21 cellular contexts compared by ENCODE assay signal in genomic region chr10:3746634-3747033, GRCh38. TPM values are rescaled to one million over a fixed set of nuclear protein-coding genes. Genes with fewer than 3 reads are reported as not detected.
DNase-seq lines count a peak whose midpoint lies in the region; ATAC-seq and TF ChIP-seq lines count a peak whose summit lies in the region.
"Had no signal": no experiment of that assay in that cellular context is flagged by ENCODE, and none has a peak within 500 bp of the region (broad histone marks: within the 10 kb centered on the region; RNA-seq: fewer than 3 reads in every experiment).

No MANE protein-coding gene starts in this region.

- no peaks in the 10 kb centered on the region for H4K20me1 ChIP-seq in neural progenitor cell (ENCODE audit: low read depth)

- 95 to 96% methylated on average over 7 of the region's 7 CpGs for WGBS in heart right ventricle, 2 donors
- WGBS in right cardiac atrium = 95% methylated on average over 7 of the region's 7 CpGs
- WGBS in thyroid gland, 2 donors = 94 to 97% methylated on average over 7 of the region's 7 CpGs
- 89 to 93% methylated on average over 7 of the region's 7 CpGs for WGBS in aorta, 2 donors

- H3K4me1 ChIP-seq in heart right ventricle = peaks cover 0 to 49% (median 41%) of the 10 kb centered on the region in 9 donors
- peaks cover 12% of the 10 kb centered on the region for H3K4me1 ChIP-seq in right cardiac atrium (ENCODE audit: control insufficient read depth, insufficient read depth, low read length)
- peaks cover 7% of the 10 kb centered on the region for H3K4me1 ChIP-seq in neural progenitor cell
- H3K4me1 ChIP-seq in thyroid gland = peaks cover 8 to 10% of the 10 kb centered on the region in 2 donors
- H3K4me1 ChIP-seq in aorta (ENCODE audit: control insufficient read depth in 1 of 2, insufficient read depth in 2 of 2, low read length in 2 of 2) = no peaks in the 10 kb centered on the region

- no peak for TF ChIP-seq POLR2A in thyroid gland (IDR thresholded peaks at IDR 0.05)

- H3K36me3 Mint-ChIP-seq in neural progenitor cell = no peaks in the 10 kb centered on the region
- H3K36me3 Mint-ChIP-seq: CD8-positive, alpha-beta memory T cell had no signal

- no peak overlapping the region for H3K4me3 Mint-ChIP-seq in neural progenitor cell
- H3K4me3 Mint-ChIP-seq: CD8-positive, alpha-beta memory T cell; HFFc6 had no signal

- H3F3A ChIP-seq in neural progenitor cell (ENCODE audit: low read depth) = no peaks in the 10 kb centered on the region

- H3K27ac ChIP-seq in heart right ventricle (peak overlapping the region in 9 of 10 donors; percentile 54 to 85 (median 74)), right cardiac atrium (ENCODE audit: low read length) (no peak overlapping the region), neural progenitor cell (no peak overlapping the region), thyroid gland (peak overlapping the region in 2 of 3 donors; percentile 64 to 67), aorta (ENCODE audit: low read depth in 1 of 2, low read length in 2 of 2) (no peak overlapping the region)
- H3K27ac ChIP-seq: PC-9, RWPE1 had no signal

- TF ChIP-seq CTCF in heart right ventricle (IDR thresholded peaks at IDR 0.05) = no peak
- no peak for TF ChIP-seq CTCF in neural progenitor cell (IDR thresholded peaks at IDR 0.05)
- TF ChIP-seq CTCF in thyroid gland (IDR thresholded peaks at IDR 0.05) = no peak

- ATAC-seq in heart right ventricle = no peak
- no peak for ATAC-seq in right cardiac atrium
- ATAC-seq in aorta (ENCODE audit: low FRiP score) = no peak

- H3K79me2 ChIP-seq in neural progenitor cell (ENCODE audit: low read depth) = no peaks in the 10 kb centered on the region

- H3K27ac Mint-ChIP-seq in neural progenitor cell = peak overlapping the region; percentile 94
- H3K27ac Mint-ChIP-seq: HFFc6 had no signal

- intact Hi-C loops in heart right ventricle (cut with DNase I) = loop anchor here in 1 of 10 donors (5.0 kb wide), 1 partner anchor 279 kb away; no protein-coding TSS in a partner anchor
- intact Hi-C loops in right cardiac atrium (cut with DNase I) = loop anchor here in 1 of 4 donors (5.0 kb wide), 1 partner anchor 36 kb away; no protein-coding TSS in a partner anchor
- intact Hi-C loops in thyroid gland (cut with DNase I) = no loop called here
- intact Hi-C loops in aorta (cut with DNase I) = loop anchor here in 1 of 2 donors (10.0 kb wide), 1 partner anchor 122 kb away; no protein-coding TSS in a partner anchor

- no peak overlapping the region for H3K4me2 ChIP-seq in neural progenitor cell
- H3K4me2 ChIP-seq: PC-9 had no signal

- no peaks in the 10 kb centered on the region for H3K9me3 Mint-ChIP-seq in neural progenitor cell
- H3K9me3 Mint-ChIP-seq: CD8-positive, alpha-beta memory T cell; HFFc6 had no signal

- H2AFZ ChIP-seq in neural progenitor cell (replicated peaks) = no peak overlapping the region
- H2AFZ ChIP-seq: PC-9 had no signal

- H3K36me3 ChIP-seq in heart right ventricle = no peaks in the 10 kb centered on the region
- H3K36me3 ChIP-seq in neural progenitor cell = no peaks in the 10 kb centered on the region
- H3K36me3 ChIP-seq in thyroid gland = no peaks in the 10 kb centered on the region
- no peaks in the 10 kb centered on the region for H3K36me3 ChIP-seq in aorta (ENCODE audit: control insufficient read depth in 1 of 2, insufficient read depth in 2 of 2, low read length in 1 of 2)

- no peak for DNase-seq in heart right ventricle
- no peak for DNase-seq in right cardiac atrium
- DNase-seq in ecto neural progenitor cell (ENCODE audit: low spot score) = peak; percentile 15
- DNase-seq in neural progenitor cell (ENCODE audit: low spot score) = no peak
- no peak for DNase-seq in thyroid gland
- no peak for DNase-seq in NCI-H774 (lab: John Stamatoyannopoulos, UW)
- DNase-seq in D341Med (ENCODE audit: low spot score) = no peak
- DNase-seq in aorta = no peak
- DNase-seq: C1 segment of cervical spinal cord; CD8-positive, alpha-beta memory T cell; DMS79 treated with DMSO at 0.1 percent for 48 hours; HFFc6; KG1; NCI-H1417; NCI-H187; NCI-H2107; NCI-H2227 treated with DMSO at 0.1 percent for 48 hours; NCI-H524; PC-9; SIG-M5 had no signal

- H3K4me3 ChIP-seq in heart right ventricle (no peak overlapping the region), right cardiac atrium (ENCODE audit: low read length) (no peak overlapping the region), neural progenitor cell (no peak overlapping the region), thyroid gland (replicated peaks in 1 of 3) (no peak overlapping the region), aorta (ENCODE audit: low read length in 2 of 2) (no peak overlapping the region)
- H3K4me3 ChIP-seq: PC-9 had no signal

- H3K27me3 Mint-ChIP-seq in neural progenitor cell (ENCODE audit: insufficient read depth, low read depth) = peaks cover 4% of the 10 kb centered on the region

- peaks cover 45% of the 10 kb centered on the region for H3K4me1 Mint-ChIP-seq in neural progenitor cell

- no peak overlapping the region for H3K9ac ChIP-seq in neural progenitor cell

- H3K9me3 ChIP-seq in heart right ventricle (no peaks in the 10 kb centered on the region), right cardiac atrium (ENCODE audit: control insufficient read depth, low read length) (no peaks in the 10 kb centered on the region), neural progenitor cell (ENCODE audit: low read depth) (no peaks in the 10 kb centered on the region), thyroid gland (no peaks in the 10 kb centered on the region), aorta (ENCODE audit: control insufficient read depth, low read length) (no peaks in the 10 kb centered on the region)

- H3K27me3 ChIP-seq in heart right ventricle = no peaks in the 10 kb centered on the region
- no peaks in the 10 kb centered on the region for H3K27me3 ChIP-seq in right cardiac atrium (ENCODE audit: control insufficient read depth, insufficient read depth)
- no peaks in the 10 kb centered on the region for H3K27me3 ChIP-seq in neural progenitor cell
- H3K27me3 ChIP-seq in thyroid gland = no peaks in the 10 kb centered on the region
- H3K27me3 ChIP-seq in aorta (ENCODE audit: control insufficient read depth in 1 of 2, insufficient read depth in 2 of 2, low read length in 1 of 2) = no peaks in the 10 kb centered on the region

RNA-seq across cellular contexts. Expression of gene KLF6, which starts 38.4 kb away (rescaled TPM):
- 10 to 100 TPM; 40.4 to 90.5 (median 56.6) TPM for total RNA-seq in heart right ventricle
- polyA plus RNA-seq in heart right ventricle = 10 to 100 TPM; 22.1 to 34.1 TPM
- 10 to 100 TPM; 35.7 to 46.1 (median 39.9) TPM for total RNA-seq in right cardiac atrium
- 27.2 TPM for polyA plus RNA-seq in right cardiac atrium
- 8.7 and 11.9 TPM in 2 replicates for total RNA-seq in neural progenitor cell (ENCODE audit: low replicate concordance)
- total RNA-seq in thyroid gland = 100 to 1,000 TPM in 2 of 4 donors, 10 to 100 TPM in 2; 50.4 to 166 (median 103) TPM
- 100 to 1,000 TPM; 171 to 384 TPM for total RNA-seq in aorta
- polyA plus RNA-seq in aorta = 100 to 1,000 TPM in 1 of 2 donors, 10 to 100 TPM in 1; 44.2 to 160 TPM

Comparison
In these comparisons a context has a peak if more than half of its experiments do, and no peak if none do; other contexts are left out.
1. H3K27ac ChIP-seq: peak in heart right ventricle (9 of 10) and thyroid gland (2 of 3); none in right cardiac atrium (single experiment), neural progenitor cell (single experiment) and aorta (0 of 2).